8 cellular contexts compared by ENCODE assay signal in genomic region chr11:8225589-8226036, GRCh38. TPM values are rescaled to one million over a fixed set of nuclear protein-coding genes. Genes with fewer than 3 reads are reported as not detected.
DNase-seq lines count a peak whose midpoint lies in the region; ATAC-seq and TF ChIP-seq lines count a peak whose summit lies in the region.

No MANE protein-coding gene starts in this region.

- ATAC-seq in HG02759 (IDR thresholded peaks at IDR 0.05; ENCODE audit: unreplicated experiment) (peak; percentile 76), GM21381 (IDR thresholded peaks at IDR 0.05; ENCODE audit: unreplicated experiment) (no peak)

- no peak overlapping the region for H3K4me3 Mint-ChIP-seq in endodermal cell

- peaks cover 12% of the 10 kb centered on the region for H3K4me1 Mint-ChIP-seq in endodermal cell

- no peaks in the 10 kb centered on the region for H3K9me3 Mint-ChIP-seq in endodermal cell

- peaks cover 9% of the 10 kb centered on the region for H3K27me3 ChIP-seq in endodermal cell (ENCODE audit: control insufficient read depth, insufficient read depth, low read length, poor library complexity, severe bottlenecking)

- H3K27me3 Mint-ChIP-seq in endodermal cell (ENCODE audit: insufficient read depth) = peaks cover 16% of the 10 kb centered on the region

- 14 to 20% methylated on average over 8 of the region's 8 CpGs for WGBS in endodermal cell (ENCODE audit: insufficient coverage in 1 of 2, insufficient read length in 1 of 2), 2 experiments

- DNase-seq in ELR (ENCODE audit: low read depth) (peak; percentile 74), NCI-H460 (ENCODE audit: extremely low read depth, low read depth) (peak; percentile 57), endodermal cell (peak; percentile 97), mucosa of gallbladder (ENCODE audit: low spot score) (peak; percentile 58)
- DNase-seq in activated CD8-positive, alpha-beta memory T cell treated with anti-CD3 and anti-CD28 coated beads for 1 hour (ENCODE audit: extremely low read depth in 1 of 2, low read depth in 1 of 2) = peak; percentile 26 to 58
- DNase-seq in stimulated activated CD8-positive, alpha-beta memory T cell treated with anti-CD3 and anti-CD28 coated beads, Interleukin-7, amount 100 ng/mL, for 24 hours (ENCODE audit: low read depth) = peak; percentile 58

- no peaks in the 10 kb centered on the region for H3K9me3 ChIP-seq in endodermal cell (ENCODE audit: control insufficient read depth, low read length)

- H3K36me3 Mint-ChIP-seq in endodermal cell (ENCODE audit: low read depth) = no peaks in the 10 kb centered on the region

- no peak overlapping the region for H3K4me3 ChIP-seq in endodermal cell (ENCODE audit: low read length)

- no peaks in the 10 kb centered on the region for H3K4me1 ChIP-seq in endodermal cell (ENCODE audit: control insufficient read depth, insufficient read depth, low read length)

- H3K9ac ChIP-seq in endodermal cell (ENCODE audit: extremely low read depth, low read length, poor library complexity, severe bottlenecking) = no peak overlapping the region

- peak; percentile 98 for TF ChIP-seq CTCF in endodermal cell (conservative IDR thresholded peaks at IDR 0.05)

- H3K27ac ChIP-seq in endodermal cell (ENCODE audit: low read depth, low read length) = no peak overlapping the region

- no peak overlapping the region for H3K27ac Mint-ChIP-seq in endodermal cell

- no peaks in the 10 kb centered on the region for H3K36me3 ChIP-seq in endodermal cell (ENCODE audit: control insufficient read depth, insufficient read depth, low read length)

RNA-seq across cellular contexts. Expression of gene LMO1, which starts 38.1 kb away (rescaled TPM):
- total RNA-seq in NCI-H460 (2014; rRNA removed; shearing (Covaris generic)) = 0.40 and 1.5 TPM in 2 replicates
- not detected in 2 replicates for polyA plus RNA-seq in NCI-H460 (2014; cell fraction: nucleus; rRNA removed)
- total RNA-seq in endodermal cell = under 1 TPM in 1 of 2 donors, not detected in 1; 0.46 TPM
- 2.6 TPM for polyA plus RNA-seq in endodermal cell (2013, experiment 1 of 2)
- polyA plus RNA-seq in endodermal cell (2013, experiment 2 of 2) = 2.6 TPM
- not detected for total RNA-seq in mucosa of gallbladder

RNA-seq across cellular contexts. Expression of gene RIC3, which starts 56.8 kb away (rescaled TPM):
- total RNA-seq in NCI-H460 (2014; rRNA removed; shearing (Covaris generic)) = 1.4 and 1.9 TPM in 2 replicates
- polyA plus RNA-seq in NCI-H460 (2014; cell fraction: nucleus; rRNA removed) = 1.3 and 2.7 TPM in 2 replicates
- total RNA-seq in endodermal cell (10 to 100 TPM; 23.5 to 25.3 TPM), mucosa of gallbladder (23.8 TPM)
- 10.7 TPM for polyA plus RNA-seq in endodermal cell (2013, experiment 1 of 2)
- 10.7 TPM for polyA plus RNA-seq in endodermal cell (2013, experiment 2 of 2)

Comparison
In these comparisons a context has a peak if more than half of its experiments do, and no peak if none do; other contexts are left out.
1. DNase-seq: peak in every context shown above with its lines; median percentile 97 in endodermal cell; 74 in ELR; 58 in mucosa of gallbladder; 58 in stimulated activated CD8-positive, alpha-beta memory T cell treated with anti-CD3 and anti-CD28 coated beads, Interleukin-7, amount 100 ng/mL, for 24 hours; 57 in NCI-H460; 42 in activated CD8-positive, alpha-beta memory T cell treated with anti-CD3 and anti-CD28 coated beads for 1 hour.